12 cellular contexts compared by ENCODE assay signal in the genomic region with DNA sequence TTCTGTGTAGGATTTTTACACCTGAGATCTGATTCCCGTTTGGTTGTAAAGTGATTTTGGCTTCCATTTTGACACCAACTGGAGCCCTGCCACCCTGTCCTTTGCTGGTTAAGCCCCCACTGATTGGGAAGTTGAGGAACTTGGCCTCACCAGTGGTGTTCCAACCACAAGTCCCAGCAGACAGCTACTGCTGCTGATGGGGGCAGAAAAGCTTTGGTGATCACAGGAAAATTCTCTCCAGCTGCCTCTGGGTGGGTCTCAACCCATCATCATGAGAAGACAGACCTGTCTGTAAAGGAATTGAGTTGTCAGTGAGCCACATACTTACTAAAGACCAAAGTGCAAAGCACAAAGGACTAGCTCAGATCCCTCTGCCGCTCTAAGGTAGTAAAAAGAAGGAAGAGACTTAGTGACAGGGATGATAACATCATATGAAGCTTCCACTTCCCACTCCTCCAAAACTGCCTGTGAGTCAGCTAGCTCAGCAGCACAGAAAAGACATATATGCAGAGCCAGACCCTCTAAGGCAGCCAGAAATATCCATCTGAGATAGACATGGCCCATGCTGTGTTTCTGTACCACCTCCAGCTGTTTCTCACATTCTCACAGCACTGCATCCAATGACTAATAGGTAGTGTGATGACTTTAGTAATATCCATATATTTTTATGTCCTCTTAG. TPM values are rescaled to one million over a fixed set of nuclear protein-coding genes. Genes with fewer than 3 reads are reported as not detected.
A peak's percentile ranks its signal among the peaks of the same experiment; 100 is the strongest.
DNase-seq lines count a peak whose midpoint lies in the region; FAIRE-seq and TF ChIP-seq lines count a peak whose summit lies in the region.
"Had no signal": no experiment of that assay in that cellular context is flagged by ENCODE, and none has a peak within 500 bp of the region (broad histone marks: within the 10 kb centered on the region; RNA-seq: fewer than 3 reads in every experiment).

No MANE protein-coding gene starts in this region.

- FAIRE-seq in HTR-8/SVneo (lab: Jason Lieb, UNC): no peak
- FAIRE-seq: HepG2 had no signal

- WGBS in mesenchymal stem cell: 74% methylated on average over 2 of the region's 2 CpGs

- no peaks in the 10 kb centered on the region for H3K36me3 Mint-ChIP-seq in activated naive CD8-positive, alpha-beta T cell treated with anti-CD3 and anti-CD28 coated beads for 36 hours

- H3K14ac ChIP-seq in mesenchymal stem cell (ENCODE audit: low read length in 2 of 2): no peak overlapping the region

- no peak overlapping the region for H3K4me2 ChIP-seq in mesenchymal stem cell (ENCODE audit: low read length, poor library complexity, severe bottlenecking)

- no peak for TF ChIP-seq CTCF in astrocyte of the cerebellum (IDR thresholded peaks at IDR 0.05; ENCODE audit: low read depth, low read length, missing control alignments)

- no peaks in the 10 kb centered on the region for H3K9me3 Mint-ChIP-seq in activated naive CD8-positive, alpha-beta T cell treated with anti-CD3 and anti-CD28 coated beads for 36 hours

- H2AFZ ChIP-seq in mesenchymal stem cell (ENCODE audit: low read depth, low read length): no peak overlapping the region

- H3K27ac Mint-ChIP-seq in activated naive CD8-positive, alpha-beta T cell treated with anti-CD3 and anti-CD28 coated beads for 36 hours: no peak overlapping the region
- H3K27ac Mint-ChIP-seq: naive thymus-derived CD8-positive, alpha-beta T cell had no signal

- no peak overlapping the region for H3K4me3 ChIP-seq in astrocyte of the cerebellum (ENCODE audit: low read depth, low read length)
- H3K4me3 ChIP-seq in mesenchymal stem cell (ENCODE audit: insufficient read depth in 1 of 2, low read depth in 1 of 2, low read length in 2 of 2): no peak overlapping the region

- H3K18ac ChIP-seq in mesenchymal stem cell (ENCODE audit: low read depth in 1 of 2, low read length in 2 of 2): peak overlapping the region; percentile 1 to 72

- in situ Hi-C loops in astrocyte of the cerebellum (cut with HindIII; ENCODE audit: low sequenced_read_pairs): loop anchor here (5.0 kb wide), 1 partner anchor 52 kb away; no protein-coding TSS in a partner anchor

- H2BK12ac ChIP-seq in mesenchymal stem cell (ENCODE audit: low read length in 2 of 2): peak overlapping the region in 1 of 2 experiments; percentile 37

- H4K91ac ChIP-seq in mesenchymal stem cell (ENCODE audit: low read length): no peak overlapping the region

- H3K4me3 Mint-ChIP-seq in activated naive CD8-positive, alpha-beta T cell treated with anti-CD3 and anti-CD28 coated beads for 36 hours: no peak overlapping the region
- H3K4me3 Mint-ChIP-seq: naive thymus-derived CD8-positive, alpha-beta T cell had no signal

- H2BK120ac ChIP-seq in mesenchymal stem cell (ENCODE audit: low read depth, low read length): no peak overlapping the region

- H3K27ac ChIP-seq in mesenchymal stem cell (ENCODE audit: low read length, poor library complexity, severe bottlenecking): peak overlapping the region; percentile 60

- peaks cover 2% of the 10 kb centered on the region for H3K4me1 ChIP-seq in mesenchymal stem cell (ENCODE audit: control insufficient read depth, insufficient read depth, low read depth, low read length)

- H3K36me3 ChIP-seq in mesenchymal stem cell (ENCODE audit: control insufficient read depth in 1 of 2, insufficient read depth in 2 of 2, low read depth in 1 of 2, low read length in 2 of 2): no peaks in the 10 kb centered on the region

- H3K9ac ChIP-seq in mesenchymal stem cell (ENCODE audit: low read length): peak overlapping the region; percentile 0

- peak overlapping the region; percentile 11 for H2AK5ac ChIP-seq in mesenchymal stem cell (ENCODE audit: low read length, severe bottlenecking)

- H3K27me3 ChIP-seq in mesenchymal stem cell (ENCODE audit: control insufficient read depth in 1 of 2, insufficient read depth in 1 of 2, low read length in 2 of 2): no peaks in the 10 kb centered on the region

- H3K9me3 ChIP-seq in mesenchymal stem cell (ENCODE audit: control insufficient read depth, low read length): no peaks in the 10 kb centered on the region

- H3K79me1 ChIP-seq in mesenchymal stem cell (replicated peaks; ENCODE audit: low read length, poor library complexity, severe bottlenecking): peaks cover 1% of the 10 kb centered on the region

- H2BK5ac ChIP-seq in mesenchymal stem cell (ENCODE audit: low read depth, low read length, poor library complexity, severe bottlenecking): no peak overlapping the region

- H4K8ac ChIP-seq in mesenchymal stem cell (ENCODE audit: low read length): no peak overlapping the region

- no peaks in the 10 kb centered on the region for H3K27me3 Mint-ChIP-seq in activated naive CD8-positive, alpha-beta T cell treated with anti-CD3 and anti-CD28 coated beads for 36 hours

- H3K4me1 Mint-ChIP-seq in activated naive CD8-positive, alpha-beta T cell treated with anti-CD3 and anti-CD28 coated beads for 36 hours: no peaks in the 10 kb centered on the region
- H3K4me1 Mint-ChIP-seq: naive thymus-derived CD8-positive, alpha-beta T cell had no signal

- DNase-seq in A172 (ENCODE audit: low spot score): peak; percentile 66
- DNase-seq in M059J (ENCODE audit: low read depth): peak; percentile 43
- DNase-seq in astrocyte of the cerebellum (ENCODE audit: low read depth): peak; percentile 96
- peak; percentile 68 for DNase-seq in mesenchymal stem cell
- no peak for DNase-seq in NCI-H748 (lab: John Stamatoyannopoulos, UW; ENCODE audit: unreplicated experiment)
- no peak for DNase-seq in HTR-8/SVneo (ENCODE audit: insufficient read length, low spot score)
- DNase-seq in NCI-H187 treated with DMSO at 0.1 percent for 48 hours (lab: John Stamatoyannopoulos, UW): no peak
- DNase-seq in activated naive CD8-positive, alpha-beta T cell treated with anti-CD3 and anti-CD28 coated beads for 36 hours: no peak
- DNase-seq: glutamatergic neuron; naive thymus-derived CD8-positive, alpha-beta T cell; NCI-H345 had no signal

- no peak overlapping the region for H3K23ac ChIP-seq in mesenchymal stem cell (ENCODE audit: low read length in 2 of 2)

- H3K4ac ChIP-seq in mesenchymal stem cell (ENCODE audit: low read depth in 1 of 2, low read length in 2 of 2): no peak overlapping the region

- no peak overlapping the region for H2BK15ac ChIP-seq in mesenchymal stem cell (ENCODE audit: low read depth, poor library complexity, severe bottlenecking)

RNA-seq across cellular contexts. Expression of a gene that starts 22.4 kb away (rescaled TPM):
- total RNA-seq in A172 (2014; rRNA removed; shearing (Covaris generic)): 843 and 845 TPM in 2 replicates
- 84.3 and 108 TPM in 2 replicates for total RNA-seq in M059J (2014; rRNA removed; shearing (Covaris generic))
- polyA plus RNA-seq in mesenchymal stem cell (2013, experiment 1 of 2): 17.6 TPM
- 18.7 TPM for polyA plus RNA-seq in mesenchymal stem cell (2013, experiment 2 of 2)
- not detected for total RNA-seq in activated naive CD8-positive, alpha-beta T cell treated with anti-CD3 and anti-CD28 coated beads for 36 hours
- polyA plus RNA-seq: naive thymus-derived CD8-positive, alpha-beta T cell had no signal

Comparison
In these comparisons a context has a peak if more than half of its experiments do, and no peak if none do; other contexts are left out.
1. DNase-seq: peak in A172 (single experiment), M059J (single experiment), astrocyte of the cerebellum (single experiment) and mesenchymal stem cell (single experiment); none in NCI-H748 (single experiment), HTR-8/SVneo (single experiment), NCI-H187 treated with DMSO at 0.1 percent for 48 hours (single experiment) and activated naive CD8-positive, alpha-beta T cell treated with anti-CD3 and anti-CD28 coated beads for 36 hours (single experiment).
2. RNA of a gene that starts 22.4 kb away (total RNA-seq): 843 to 845 TPM in A172 and 84.3 to 108 TPM in M059J; not detected in activated naive CD8-positive, alpha-beta T cell treated with anti-CD3 and anti-CD28 coated beads for 36 hours; every median in the first group is over 10 times any median in the second.